21 cellular contexts compared by ENCODE assay signal in the genomic region with DNA sequence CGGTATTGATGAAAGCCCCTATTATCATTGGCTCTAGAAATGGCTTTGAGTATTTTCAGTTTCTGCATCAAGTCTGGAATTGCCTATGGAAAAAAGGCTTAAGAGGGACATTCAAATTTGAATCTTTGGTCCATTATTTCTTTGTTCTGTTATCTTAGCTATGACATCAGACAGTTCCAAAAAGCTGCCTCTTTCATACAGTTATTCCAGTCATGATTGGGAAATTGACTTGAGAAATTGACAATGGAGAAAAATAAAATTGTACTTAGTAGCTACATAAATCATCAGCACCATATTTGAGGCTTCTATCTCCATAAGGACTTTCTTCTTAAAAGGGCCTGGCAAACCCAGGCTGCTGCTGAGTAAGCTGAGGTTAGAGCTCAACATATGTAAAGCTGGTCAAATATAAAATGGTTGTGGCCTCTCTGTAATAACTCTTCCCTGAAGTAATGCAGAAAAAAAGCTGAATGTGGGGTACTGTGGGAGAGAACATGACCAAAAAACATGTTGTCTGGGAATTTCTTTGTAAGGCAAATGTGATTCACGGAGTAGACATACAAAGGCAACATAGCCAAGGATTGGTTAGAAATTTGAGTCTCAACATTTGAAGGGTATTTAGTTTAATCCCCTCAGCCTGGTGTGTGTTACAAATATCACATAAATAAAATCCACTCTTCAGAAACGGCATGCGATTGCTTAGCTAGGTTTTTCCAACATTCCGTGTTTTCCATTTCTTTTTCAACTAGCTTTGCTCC.
DNase-seq lines count a peak whose midpoint lies in the region; ATAC-seq and TF ChIP-seq lines count a peak whose summit lies in the region.
"Had no signal": no experiment of that assay in that cellular context is flagged by ENCODE, and none has a peak within 500 bp of the region (broad histone marks: within the 10 kb centered on the region; RNA-seq: fewer than 3 reads in every experiment).

No MANE protein-coding gene starts in this region.

- CTCF ChIA-PET in AG04450 (lab: Charles Lee): interaction anchor here (0.6 to 3.6 kb wide), 22 partner anchors 10 to 728 kb away, joined by 3 to 22 read pairs (median 3); no protein-coding TSS in a partner anchor
- CTCF ChIA-PET in PC-3 (lab: Charles Lee): interaction anchor here (0.7 to 0.8 kb wide), 2 partner anchors 11 to 56 kb away, joined by 3 to 5 read pairs; no protein-coding TSS in a partner anchor
- CTCF ChIA-PET in CD8-positive, alpha-beta T cell (lab: Charles Lee): interaction anchor here (0.7 kb wide), 1 partner anchor 252 kb away, joined by 3 read pairs; no protein-coding TSS in a partner anchor

- intact Hi-C loops in sigmoid colon (cut with DNase I): loop anchor here (10.0 kb wide), 1 partner anchor 414 kb away; no protein-coding TSS in a partner anchor
- intact Hi-C loops in PC-3 (cut with micrococcal nuclease): loop anchor here (5.0 kb wide), 4 partner anchors 67 to 742 kb away; no protein-coding TSS in a partner anchor
- intact Hi-C loops in CD8-positive, alpha-beta T cell (cut with DNase I, micrococcal nuclease): loop anchor here in 1 of 2 experiments (5.0 kb wide), 1 partner anchor 742 kb away; no protein-coding TSS in a partner anchor

- no peak overlapping the region for H3K4me3 Mint-ChIP-seq in type B pancreatic cell
- no peak overlapping the region for H3K4me3 Mint-ChIP-seq in CD8-positive, alpha-beta T cell
- H3K4me3 Mint-ChIP-seq: activated CD8-positive, alpha-beta T cell treated with anti-CD3 and anti-CD28 coated beads for 36 hours; activated T-cell treated with anti-CD3 and anti-CD28 coated beads, Interleukin-2, amount 50 U/mL, for 4 hours; immature natural killer cell had no signal

- H3K27ac Mint-ChIP-seq in type B pancreatic cell: no peak overlapping the region
- H3K27ac Mint-ChIP-seq in CD8-positive, alpha-beta T cell: no peak overlapping the region
- H3K27ac Mint-ChIP-seq: activated CD8-positive, alpha-beta T cell treated with anti-CD3 and anti-CD28 coated beads for 36 hours; immature natural killer cell had no signal

- peaks cover 0 to 4% (median 0%) of the 10 kb centered on the region in 4 donors for H3K4me1 ChIP-seq in sigmoid colon
- peaks cover 9% of the 10 kb centered on the region for H3K4me1 ChIP-seq in PC-3 (ENCODE audit: insufficient read depth, low read length)
- no peaks in the 10 kb centered on the region for H3K4me1 ChIP-seq in CD8-positive, alpha-beta T cell (ENCODE audit: insufficient read depth, low read length)
- H3K4me1 ChIP-seq: HAP-1, lower lobe of right lung, parathyroid adenoma had no signal

- TF ChIP-seq CTCF in AG04450 (IDR thresholded peaks at IDR 0.05; ENCODE audit: low read depth, low read length): no peak
- TF ChIP-seq CTCF in sigmoid colon (IDR thresholded peaks at IDR 0.05): no peak
- no peak for TF ChIP-seq CTCF in type B pancreatic cell (conservative IDR thresholded peaks at IDR 0.05)
- no peak for TF ChIP-seq CTCF in PC-3 (conservative IDR thresholded peaks at IDR 0.05; ENCODE audit: low read depth, low read length)
- TF ChIP-seq CTCF in CD8-positive, alpha-beta T cell (IDR thresholded peaks at IDR 0.05): no peak

- H2AFZ ChIP-seq in PC-3 (ENCODE audit: low read length): no peak overlapping the region
- H2AFZ ChIP-seq: parathyroid adenoma had no signal

- H3K9ac ChIP-seq in PC-3 (ENCODE audit: low read length): no peak overlapping the region
- H3K9ac ChIP-seq: KMS-11, parathyroid adenoma had no signal

- BruUV-seq in PC-3 (replicated peaks; lab: Mats Ljungman, UMichigan): no TSS peak

- H3K27me3 ChIP-seq in AG04450 (ENCODE audit: control insufficient read depth, insufficient read depth, low read length): no peaks in the 10 kb centered on the region
- no peaks in the 10 kb centered on the region for H3K27me3 ChIP-seq in sigmoid colon
- no peaks in the 10 kb centered on the region for H3K27me3 ChIP-seq in PC-3 (ENCODE audit: low read length)
- H3K27me3 ChIP-seq in CD8-positive, alpha-beta T cell (ENCODE audit: insufficient read depth, low read length): no peaks in the 10 kb centered on the region
- H3K27me3 ChIP-seq: heart left ventricle had no signal

- H3K9me2 ChIP-seq in PC-3 (replicated peaks; ENCODE audit: low read length): no peaks in the 10 kb centered on the region

- 79 to 84% methylated on average over 5 of the region's 5 CpGs for WGBS in sigmoid colon, 2 donors

- no peaks in the 10 kb centered on the region for H3K79me2 ChIP-seq in PC-3 (ENCODE audit: low read length)
- H3K79me2 ChIP-seq: parathyroid adenoma had no signal

- H3K9me3 ChIP-seq in AG04450 (ENCODE audit: control insufficient read depth, insufficient read depth, low read length): no peaks in the 10 kb centered on the region
- no peaks in the 10 kb centered on the region for H3K9me3 ChIP-seq in sigmoid colon
- H3K9me3 ChIP-seq in PC-3 (ENCODE audit: low read length): no peaks in the 10 kb centered on the region
- no peaks in the 10 kb centered on the region for H3K9me3 ChIP-seq in CD8-positive, alpha-beta T cell (ENCODE audit: low read length)
- H3K9me3 ChIP-seq: HAP-1, heart left ventricle, lower lobe of right lung had no signal

- no peaks in the 10 kb centered on the region for H3K36me3 Mint-ChIP-seq in type B pancreatic cell
- no peaks in the 10 kb centered on the region for H3K36me3 Mint-ChIP-seq in CD8-positive, alpha-beta T cell
- H3K36me3 Mint-ChIP-seq: brain, immature natural killer cell had no signal

- DNase-seq in AG04450 (ENCODE audit: low read depth, low spot score) (peak; percentile 33), fibroblast of gingiva (ENCODE audit: low read depth) (peak; percentile 38), sigmoid colon (no peak), type B pancreatic cell (ENCODE audit: extremely low spot score, unreplicated experiment) (no peak), PC-3 (no peak)
- DNase-seq in CD8-positive, alpha-beta T cell: no peak
- DNase-seq: activated CD8-positive, alpha-beta T cell treated with anti-CD3 and anti-CD28 coated beads for 36 hours; activated naive CD4-positive, alpha-beta T cell treated with anti-CD3 and anti-CD28 coated beads, Interleukin-2, amount 50 U/mL, for 16 hours; activated T-cell treated with anti-CD3 and anti-CD28 coated beads, Interleukin-2, amount 50 U/mL, for 4 hours; dorsolateral prefrontal cortex; immature natural killer cell; lower lobe of right lung; NCI-H1048; stimulated activated CD8-positive, alpha-beta memory T cell treated with anti-CD3 and anti-CD28 coated beads, Interleukin-4, amount 100 ng/mL, for 48 hours had no signal

- no peak overlapping the region for H3K4me2 ChIP-seq in PC-3 (ENCODE audit: low read length)
- H3K4me2 ChIP-seq: KMS-11 had no signal

- H3K27ac ChIP-seq in AG04450 (ENCODE audit: low read depth, low read length) (peak overlapping the region; percentile 63), sigmoid colon (peak overlapping the region in 3 of 4 donors; percentile 29 to 39 (median 37)), PC-3 (ENCODE audit: low read length) (no peak overlapping the region)
- H3K27ac ChIP-seq in CD8-positive, alpha-beta T cell (ENCODE audit: low read depth, low read length): no peak overlapping the region
- H3K27ac ChIP-seq: dorsolateral prefrontal cortex, KMS-11, lower lobe of right lung, parathyroid adenoma had no signal

- H4K20me1 ChIP-seq in PC-3 (ENCODE audit: low read length): no peaks in the 10 kb centered on the region

- no peak for TF ChIP-seq POLR2A in sigmoid colon (IDR thresholded peaks at IDR 0.05)

- POLR2A ChIA-PET in AG04450 (lab: Yijun Ruan, JAX): interaction anchor here (0.8 to 1.1 kb wide), 2 partner anchors 14 to 739 kb away, joined by 3 to 5 read pairs; partner anchors contain the start of gene PDGFRA
- POLR2A ChIA-PET in PC-3 (lab: Charles Lee; ENCODE audit: unreplicated experiment): no interaction called here
- POLR2A ChIA-PET in CD8-positive, alpha-beta T cell (lab: Charles Lee): no interaction called here

- peaks cover 12% of the 10 kb centered on the region for H3K9me3 Mint-ChIP-seq in type B pancreatic cell
- H3K9me3 Mint-ChIP-seq in CD8-positive, alpha-beta T cell: no peaks in the 10 kb centered on the region
- H3K9me3 Mint-ChIP-seq: activated CD8-positive, alpha-beta T cell treated with anti-CD3 and anti-CD28 coated beads for 36 hours; activated T-cell treated with anti-CD3 and anti-CD28 coated beads, Interleukin-2, amount 50 U/mL, for 4 hours; brain; immature natural killer cell had no signal

- no peak for TF ChIP-seq EP300 in sigmoid colon (IDR thresholded peaks at IDR 0.05)

- H3K36me3 ChIP-seq in sigmoid colon: no peaks in the 10 kb centered on the region
- H3K36me3 ChIP-seq in PC-3 (ENCODE audit: low read depth, low read length): no peaks in the 10 kb centered on the region
- H3K36me3 ChIP-seq in CD8-positive, alpha-beta T cell (ENCODE audit: insufficient read depth, low read length): no peaks in the 10 kb centered on the region
- H3K36me3 ChIP-seq: HAP-1, lower lobe of right lung had no signal

- no peak overlapping the region for H3K4me3 ChIP-seq in AG04450 (ENCODE audit: low read depth, low read length)
- no peak overlapping the region for H3K4me3 ChIP-seq in sigmoid colon
- H3K4me3 ChIP-seq in PC-3 (ENCODE audit: low read length): no peak overlapping the region
- no peak overlapping the region for H3K4me3 ChIP-seq in CD8-positive, alpha-beta T cell (ENCODE audit: low read depth, low read length)
- H3K4me3 ChIP-seq: dorsolateral prefrontal cortex, HAP-1, heart left ventricle, lower lobe of right lung had no signal

- no peaks in the 10 kb centered on the region for H3K27me3 Mint-ChIP-seq in type B pancreatic cell
- peaks cover 7% of the 10 kb centered on the region for H3K27me3 Mint-ChIP-seq in CD8-positive, alpha-beta T cell (ENCODE audit: low read depth)

- ATAC-seq in SK-N-SH treated with all-trans-retinoic acid at 6 μM for 48 hours (peak; percentile 26; the same call in 1 of the 3 replicates), GM19397 (IDR thresholded peaks at IDR 0.05; ENCODE audit: unreplicated experiment) (no peak), PC-3 (no peak)
- ATAC-seq in CD8-positive, alpha-beta T cell: no peak
- ATAC-seq: activated CD8-positive, alpha-beta T cell treated with anti-CD3 and anti-CD28 coated beads for 36 hours; activated T-cell treated with anti-CD3 and anti-CD28 coated beads, Interleukin-2, amount 50 U/mL, for 4 hours; lower lobe of right lung had no signal

- H3F3A ChIP-seq in PC-3 (ENCODE audit: low read length, unreplicated experiment): no peaks in the 10 kb centered on the region

- peaks cover 14% of the 10 kb centered on the region for H3K4me1 Mint-ChIP-seq in type B pancreatic cell (ENCODE audit: unreplicated experiment)
- H3K4me1 Mint-ChIP-seq in CD8-positive, alpha-beta T cell (ENCODE audit: low read depth): no peaks in the 10 kb centered on the region
- H3K4me1 Mint-ChIP-seq: immature natural killer cell had no signal

TF ChIP-seq in SK-N-SH treated with all-trans-retinoic acid at 6 μM for 48 hours, 23 proteins besides CTCF, POLR2A, EP300 and RAD21 (continues in another document):
- TF ChIP-seq ZFP3 (CRISPR knock-in tag; IDR thresholded peaks at IDR 0.05) (no peak), TCF4 (CRISPR knock-in tag; IDR thresholded peaks at IDR 0.05; ENCODE audit: borderline replicate concordance) (no peak), BACH2 (CRISPR knock-in tag; IDR thresholded peaks at IDR 0.05; ENCODE audit: borderline replicate concordance) (no peak), ZNF8 (CRISPR knock-in tag; IDR thresholded peaks at IDR 0.05) (no peak), ESRRG (CRISPR knock-in tag; IDR thresholded peaks at IDR 0.05) (no peak), ZNF70 (CRISPR knock-in tag; IDR thresholded peaks at IDR 0.05) (no peak), ISL1 (CRISPR knock-in tag; IDR thresholded peaks at IDR 0.05) (no peak)

Comparison
In these comparisons a context has a peak if more than half of its experiments do, and no peak if none do; other contexts are left out.
1. DNase-seq: peak in AG04450 (single experiment) and fibroblast of gingiva (single experiment); none in sigmoid colon (single experiment), type B pancreatic cell (single experiment), PC-3 (single experiment) and CD8-positive, alpha-beta T cell (0 of 7).
2. H3K27ac ChIP-seq: peak in AG04450 (single experiment) and sigmoid colon (3 of 4); none in PC-3 (single experiment) and CD8-positive, alpha-beta T cell (single experiment).